15 cellular contexts compared by ENCODE assay signal in genomic region chr19:35449347-35450043, GRCh38. TPM values are rescaled to one million over a fixed set of nuclear protein-coding genes. Genes with fewer than 3 reads are reported as not detected.
DNase-seq lines count a peak whose midpoint lies in the region; ATAC-seq, FAIRE-seq and TF ChIP-seq lines count a peak whose summit lies in the region.
"Had no signal": no experiment of that assay in that cellular context is flagged by ENCODE, and none has a peak within 500 bp of the region (broad histone marks: within the 10 kb centered on the region; RNA-seq: fewer than 3 reads in every experiment).

No MANE protein-coding gene starts in this region.

- H4K20me1 ChIP-seq in BLaER1 treated with 17β-estradiol and CSF1 and Interleukin-3, amounts not matched to agents 10 nM and 100 nM = peaks cover 0 to 12% (median 0%) of the 10 kb centered on the region in 11 experiments; a peak in 1 of 22 replicates
- H4K20me1 ChIP-seq in OCI-LY3 (ENCODE audit: insufficient read depth, low read length) (peaks cover 10% of the 10 kb centered on the region; the same call in 1 of the 2 replicates), OCI-LY7 (ENCODE audit: insufficient read depth, low read length) (no peaks in the 10 kb centered on the region)

- POLR2A ChIA-PET in OCI-LY7 (lab: Charles Lee) = no interaction called here

- peak overlapping the region; percentile 65 to 99 (median 90) for H3K4me2 ChIP-seq in BLaER1 treated with 17β-estradiol and CSF1 and Interleukin-3, amounts not matched to agents 10 nM and 100 nM
- H3K4me2 ChIP-seq in OCI-LY3 (ENCODE audit: low read length) (peak overlapping the region; percentile 56), OCI-LY7 (ENCODE audit: low read length) (no peak overlapping the region)

- intact Hi-C loops in OCI-LY7 (cut with micrococcal nuclease; ENCODE audit: unreplicated experiment) (no loop called here), gastrocnemius medialis (cut with DNase I; ENCODE audit: low total_unique reads) (no loop called here)

- no peak for DNase-seq in GM18507 (ENCODE audit: extremely low spot score, insufficient read length, low read depth)
- DNase-seq in activated T-cell treated with anti-CD3 and anti-CD28 coated beads, Interleukin-2, amount 50 U/mL, for 4 hours = no peak
- DNase-seq in SW 1271 (lab: John Stamatoyannopoulos, UW) = no peak
- no peak for DNase-seq in OCI-LY7 (ENCODE audit: low spot score)
- DNase-seq in gastrocnemius medialis = no peak
- DNase-seq: MG63; stimulated activated CD4-positive, alpha-beta T cell treated with anti-CD3 and anti-CD28 coated beads, Interleukin-15, amount 100 ng/mL, for 24 hours had no signal

- TF ChIP-seq POLR2A in gastrocnemius medialis (IDR thresholded peaks at IDR 0.05) = no peak

- no peaks in the 10 kb centered on the region for H3K27me3 ChIP-seq in BLaER1 treated with 17β-estradiol and CSF1 and Interleukin-3, amounts not matched to agents 10 nM and 100 nM
- H3K27me3 ChIP-seq in OCI-LY3 (ENCODE audit: low read depth, low read length) (peaks cover 82% of the 10 kb centered on the region), mononuclear cell (ENCODE audit: insufficient read depth, low read length) (no peaks in the 10 kb centered on the region), gastrocnemius medialis (no peaks in the 10 kb centered on the region)

- no peak overlapping the region for H3K4me3 Mint-ChIP-seq in activated T-cell treated with anti-CD3 and anti-CD28 coated beads, Interleukin-2, amount 50 U/mL, for 4 hours
- H3K4me3 Mint-ChIP-seq: neural crest cell had no signal

- no peak overlapping the region for H2AFZ ChIP-seq in OCI-LY3 (ENCODE audit: low read depth, low read length)
- no peak overlapping the region for H2AFZ ChIP-seq in OCI-LY7 (ENCODE audit: low read length)

- H3K79me2 ChIP-seq in OCI-LY3 (ENCODE audit: low read length) (no peaks in the 10 kb centered on the region), OCI-LY7 (ENCODE audit: insufficient read depth, low read depth, low read length) (no peaks in the 10 kb centered on the region)

- ATAC-seq in activated T-cell treated with anti-CD3 and anti-CD28 coated beads, Interleukin-2, amount 50 U/mL, for 4 hours = no peak
- no peak for ATAC-seq in gastrocnemius medialis

- no peak for TF ChIP-seq CTCF in OCI-LY3 (IDR thresholded peaks at IDR 0.05; ENCODE audit: low read depth, low read length)
- no peak for TF ChIP-seq CTCF in OCI-LY7 (conservative IDR thresholded peaks at IDR 0.05; ENCODE audit: low read length)
- TF ChIP-seq CTCF in gastrocnemius medialis (IDR thresholded peaks at IDR 0.05 in 4 of 5, conservative IDR thresholded peaks at IDR 0.05 in 1 of 5) = no peak

- H3K9me3 Mint-ChIP-seq in activated T-cell treated with anti-CD3 and anti-CD28 coated beads, Interleukin-2, amount 50 U/mL, for 4 hours = no peaks in the 10 kb centered on the region
- H3K9me3 Mint-ChIP-seq: neural crest cell had no signal

- FAIRE-seq in GM18507 (lab: Jason Lieb, UNC) = peak; percentile 53
- FAIRE-seq: D721Med, keratinocyte had no signal

- peaks cover 0 to 20% (median 0%) of the 10 kb centered on the region in 11 experiments; a peak in 5 of 22 replicates for H3K36me3 ChIP-seq in BLaER1 treated with 17β-estradiol and CSF1 and Interleukin-3, amounts not matched to agents 10 nM and 100 nM
- H3K36me3 ChIP-seq in OCI-LY3 (replicated peaks; ENCODE audit: low read depth, low read length) (no peaks in the 10 kb centered on the region), OCI-LY7 (ENCODE audit: insufficient read depth, low read length) (no peaks in the 10 kb centered on the region), gastrocnemius medialis (no peaks in the 10 kb centered on the region)
- H3K36me3 ChIP-seq: MG63 had no signal

- peak overlapping the region; percentile 3 to 99 (median 84); a peak in 21 of 22 replicates for H3K27ac ChIP-seq in BLaER1 treated with 17β-estradiol and CSF1 and Interleukin-3, amounts not matched to agents 10 nM and 100 nM
- no peak overlapping the region for H3K27ac ChIP-seq in OCI-LY3 (ENCODE audit: low read length)
- H3K27ac ChIP-seq in OCI-LY7 (ENCODE audit: low read depth, low read length, poor library complexity, severe bottlenecking) = no peak overlapping the region
- no peak overlapping the region for H3K27ac ChIP-seq in gastrocnemius medialis

- no peaks in the 10 kb centered on the region for H3K9me3 ChIP-seq in BLaER1 treated with 17β-estradiol and CSF1 and Interleukin-3, amounts not matched to agents 10 nM and 100 nM (replicated peaks in 1 of 11)
- H3K9me3 ChIP-seq in OCI-LY3 (ENCODE audit: insufficient read depth, low read length) (peaks cover 3% of the 10 kb centered on the region; the same call in 1 of the 2 replicates), mononuclear cell (ENCODE audit: low read depth, low read length) (no peaks in the 10 kb centered on the region), OCI-LY7 (ENCODE audit: low read length) (no peaks in the 10 kb centered on the region), gastrocnemius medialis (no peaks in the 10 kb centered on the region)
- H3K9me3 ChIP-seq: MG63 had no signal

- no peaks in the 10 kb centered on the region for H3K9me2 ChIP-seq in OCI-LY7 (ENCODE audit: insufficient read depth, low read length)

- H3K4me1 ChIP-seq in BLaER1 treated with 17β-estradiol and CSF1 and Interleukin-3, amounts not matched to agents 10 nM and 100 nM = peaks cover 52 to 89% (median 81%) of the 10 kb centered on the region in 10 experiments
- H3K4me1 ChIP-seq in OCI-LY3 (ENCODE audit: low read length) = peaks cover 37% of the 10 kb centered on the region
- H3K4me1 ChIP-seq in mononuclear cell (ENCODE audit: insufficient read depth, low read length) = peaks cover 80% of the 10 kb centered on the region
- H3K4me1 ChIP-seq in OCI-LY7 (ENCODE audit: insufficient read depth, low read length, poor library complexity, severe bottlenecking) = no peaks in the 10 kb centered on the region
- no peaks in the 10 kb centered on the region for H3K4me1 ChIP-seq in gastrocnemius medialis

- H3K9ac ChIP-seq in BLaER1 treated with 17β-estradiol and CSF1 and Interleukin-3, amounts not matched to agents 10 nM and 100 nM = peak overlapping the region in 8 of 11 experiments; percentile 64 to 88 (median 82); a peak in 15 of 22 replicates
- no peak overlapping the region for H3K9ac ChIP-seq in OCI-LY3 (ENCODE audit: low read length)

- no TSS peak for BruUV-seq in OCI-LY7 (replicated peaks; lab: Mats Ljungman, UMichigan)

- H3K4me1 Mint-ChIP-seq in activated T-cell treated with anti-CD3 and anti-CD28 coated beads, Interleukin-2, amount 50 U/mL, for 4 hours (ENCODE audit: low read depth) = peaks cover 46% of the 10 kb centered on the region

- peaks cover 8% of the 10 kb centered on the region for H3K27me3 Mint-ChIP-seq in activated T-cell treated with anti-CD3 and anti-CD28 coated beads, Interleukin-2, amount 50 U/mL, for 4 hours (ENCODE audit: low read depth)

- in situ Hi-C loops in gastrocnemius medialis (cut with MboI; ENCODE audit: low sequenced_read_pairs in 4 of 4) = no loop called here

- H3K36me3 Mint-ChIP-seq in activated T-cell treated with anti-CD3 and anti-CD28 coated beads, Interleukin-2, amount 50 U/mL, for 4 hours (ENCODE audit: insufficient read depth) = no peaks in the 10 kb centered on the region

- H3K4me3 ChIP-seq in BLaER1 treated with 17β-estradiol and CSF1 and Interleukin-3, amounts not matched to agents 10 nM and 100 nM = peak overlapping the region in 8 of 10 experiments; percentile 7 to 57 (median 38); a peak in 11 of 20 replicates
- H3K4me3 ChIP-seq in OCI-LY3 (ENCODE audit: low read length) (no peak overlapping the region), mononuclear cell (ENCODE audit: low read length) (peak overlapping the region; percentile 38), OCI-LY7 (ENCODE audit: low read depth, low read length, poor library complexity, severe bottlenecking) (no peak overlapping the region), gastrocnemius medialis (no peak overlapping the region)
- H3K4me3 ChIP-seq: coronary artery, MG63 had no signal

- CTCF ChIA-PET in OCI-LY7 (lab: Charles Lee; ENCODE audit: unreplicated experiment) = no interaction called here

RNA-seq across cellular contexts. Expression of gene FFAR2, which starts 1.4 kb away (rescaled TPM):
- total RNA-seq in mononuclear cell (16.5 TPM), OCI-LY7 (2022) (not detected in 2 replicates), gastrocnemius medialis (not detected)
- not detected for total RNA-seq in activated T-cell treated with anti-CD3 and anti-CD28 coated beads, Interleukin-2, amount 50 U/mL, for 4 hours
- not detected in 2 replicates for total RNA-seq in OCI-LY7 (2014; rRNA removed; shearing (Covaris generic))
- total RNA-seq: fibroblast of villous mesenchyme, neural crest cell had no signal

RNA-seq across cellular contexts. Expression of gene KRTDAP, which starts 40.8 kb away (rescaled TPM):
- total RNA-seq in mononuclear cell = not detected
- total RNA-seq in activated T-cell treated with anti-CD3 and anti-CD28 coated beads, Interleukin-2, amount 50 U/mL, for 4 hours = not detected
- total RNA-seq in OCI-LY7 (2014; rRNA removed; shearing (Covaris generic)) = not detected in 2 replicates
- not detected in 2 replicates for total RNA-seq in OCI-LY7 (2022)
- total RNA-seq in gastrocnemius medialis = not detected
- total RNA-seq: fibroblast of villous mesenchyme, neural crest cell had no signal

Comparison
In these comparisons a context has a peak if more than half of its experiments do, and no peak if none do; other contexts are left out.
1. H3K27ac ChIP-seq: peak in BLaER1 treated with 17β-estradiol and CSF1 and Interleukin-3, amounts not matched to agents 10 nM and 100 nM (11 of 11); none in OCI-LY3 (single experiment), OCI-LY7 (single experiment) and gastrocnemius medialis (0 of 4).
2. H3K4me3 ChIP-seq: peak in BLaER1 treated with 17β-estradiol and CSF1 and Interleukin-3, amounts not matched to agents 10 nM and 100 nM (8 of 10) and mononuclear cell (single experiment); none in OCI-LY3 (single experiment), OCI-LY7 (single experiment) and gastrocnemius medialis (0 of 4).
3. RNA of gene FFAR2, which starts 1.4 kb away (total RNA-seq): 16.5 TPM in mononuclear cell (single experiment); not detected in activated T-cell treated with anti-CD3 and anti-CD28 coated beads, Interleukin-2, amount 50 U/mL, for 4 hours, not detected in OCI-LY7 and not detected in gastrocnemius medialis; every median in the first group is over 10 times any median in the second.